ENCODE assay signal across 21 cellular contexts in genomic region chr10:100607439-100607838, GRCh38.
"Had no signal": no experiment of that assay in that cellular context is flagged by ENCODE, and none has a peak within 500 bp of the region (broad histone marks: within the 10 kb centered on the region; RNA-seq: fewer than 3 reads in every experiment).

No MANE protein-coding gene starts in this region.

- ATAC-seq: gastrocnemius medialis, heart right ventricle, left cardiac atrium, left lung, left ventricle myocardium superior, lower lobe of right lung, mucosa of descending colon had no signal

- H3K4me1 Mint-ChIP-seq: mesothelial cell of epicardium, naive B cell had no signal

- H3K27ac ChIP-seq: coronary artery, dorsolateral prefrontal cortex, esophagus squamous epithelium, gastrocnemius medialis, heart right ventricle, left lung, lower lobe of right lung had no signal

- H3K27ac Mint-ChIP-seq: mesothelial cell of epicardium had no signal

- DNase-seq: dermis blood vessel endothelial cell; dorsolateral prefrontal cortex; effector CD4-positive, alpha-beta T cell; effector memory CD4-positive, alpha-beta T cell; esophagus squamous epithelium; foreskin fibroblast; foreskin melanocyte; gastrocnemius medialis; glutamatergic neuron; head of caudate nucleus; heart right ventricle; hippocampal formation; left cardiac atrium; left lung; left ventricle myocardium superior; lower lobe of right lung; mesenchymal stem cell; mucosa of descending colon; naive B cell had no signal

- H3K36me3 Mint-ChIP-seq: mesothelial cell of epicardium had no signal

- H3K4me3 Mint-ChIP-seq: mesothelial cell of epicardium, naive B cell had no signal
